Comparison of ENCODE assay signal across 33 cellular contexts in genomic region chr9:93792358-93792757, GRCh38.
"Had no signal": no experiment of that assay in that cellular context is flagged by ENCODE, and none has a peak within 500 bp of the region (broad histone marks: within the 10 kb centered on the region; RNA-seq: fewer than 3 reads in every experiment).

No MANE protein-coding gene starts in this region.

- H3K4me1 ChIP-seq: adrenal gland, ascending aorta had no signal

- H3K4me3 ChIP-seq: adrenal gland, ascending aorta, cardiac muscle cell had no signal

- H3K27ac ChIP-seq: adrenal gland, ascending aorta, cardiac muscle cell, VCaP had no signal

- ATAC-seq: activated CD8-positive, alpha-beta T cell treated with anti-CD3 and anti-CD28 coated beads for 36 hours; activated naive CD4-positive, alpha-beta T cell treated with anti-CD3 and anti-CD28 coated beads, Interleukin-2, amount 50 U/mL, for 72 hours; activated T-cell treated with anti-CD3 and anti-CD28 coated beads, Interleukin-2, amount 50 U/mL, for 4 hours; activated T-cell treated with anti-CD3 and anti-CD28 coated beads, Interleukin-2, amount 50 U/mL, for 72 hours; activated T-helper 17 cell treated with anti-CD3 and anti-CD28 coated beads, Interleukin-2, amount 50 U/mL, for 72 hours had no signal

- FAIRE-seq: bronchial epithelial cell, TTC549 had no signal

- DNase-seq: activated B cell treated with CpG ODN at 0.5 μM for 24 hours; activated CD4-positive, alpha-beta memory T cell treated with anti-CD3 and anti-CD28 coated beads for 36 hours; activated CD4-positive, alpha-beta T cell treated with anti-CD3 and anti-CD28 coated beads for 4 hours; activated CD4-positive, alpha-beta T cell treated with anti-CD3 and anti-CD28 coated beads, Interleukin-2, amount 10 ng/mL, durations not matched to agents 24 days and 14 days; activated CD4-positive, alpha-beta T cell treated with anti-CD3 and anti-CD28 coated beads, Interleukin-2, amount 50 U/mL, for 1 hour; activated CD4-positive, alpha-beta T cell treated with anti-CD3 and anti-CD28 coated beads, Interleukin-2, amount 50 U/mL, for 4 hours; activated CD4-positive, CD25-positive, alpha-beta regulatory T cell treated with anti-CD3 and anti-CD28 coated beads, Interleukin-2, amount 50 U/mL, for 72 hours; activated CD8-positive, alpha-beta memory T cell treated with anti-CD3 and anti-CD28 coated beads, Interleukin-2, amount 50 U/mL, for 4 hours; activated CD8-positive, alpha-beta T cell treated with anti-CD3 and anti-CD28 coated beads for 36 hours; activated effector memory CD4-positive, alpha-beta T cell treated with anti-CD3 and anti-CD28 coated beads, Interleukin-2, amount 50 U/mL, for 16 hours; activated gamma-delta T cell treated with Interleukin-2 at 50 U/mL for 16 hours; activated naive CD4-positive, alpha-beta T cell; activated naive CD4-positive, alpha-beta T cell treated with anti-CD3 and anti-CD28 coated beads for 36 hours; activated naive CD4-positive, alpha-beta T cell treated with anti-CD3 and anti-CD28 coated beads, Interleukin-2, amount 50 U/mL, for 16 hours; activated naive CD8-positive, alpha-beta T cell treated with anti-CD3 and anti-CD28 coated beads for 36 hours; activated T-cell treated with anti-CD3 and anti-CD28 coated beads for 4 hours; activated T-cell treated with anti-CD3 and anti-CD28 coated beads, Interleukin-2, amount 50 U/mL, for 1 hour; activated T-cell treated with anti-CD3 and anti-CD28 coated beads, Interleukin-2, amount 50 U/mL, for 4 hours; activated T-cell treated with anti-CD3 and anti-CD28 coated beads, Interleukin-2, amount 50 U/mL, for 72 hours; adrenal gland; amygdala; anterior cingulate cortex; caudate nucleus; cerebellar nuclear complex; T-helper 2 cell; T-helper 9 cell had no signal

- H3K36me3 ChIP-seq: adrenal gland, ascending aorta, cardiac muscle cell had no signal

- H3K27me3 ChIP-seq: adrenal gland, ascending aorta had no signal

- H3K9me3 ChIP-seq: ascending aorta had no signal
